ENCODE assay signal across 8 cellular contexts in genomic region chr13:77918391-77919261, GRCh38. TPM values are rescaled to one million over a fixed set of nuclear protein-coding genes. Genes with fewer than 3 reads are reported as not detected.
DNase-seq lines count a peak whose midpoint lies in the region; TF ChIP-seq lines count a peak whose summit lies in the region.

TSS of gene EDNRB (minus strand) at chr13:77918831. CDS start at chr13:77918573, 258 bp downstream.

- no peaks in the 10 kb centered on the region for H3F3A ChIP-seq in smooth muscle cell (ENCODE audit: low read depth)

- H3K4me3 Mint-ChIP-seq in chondrocyte (ENCODE audit: unreplicated experiment) = no peak within 1 kb of the TSS
- H3K4me3 Mint-ChIP-seq in immature natural killer cell = peak within 1 kb of the TSS in 3 of 5 donors; percentile 10 to 66 (median 18)

- H3K4me1 Mint-ChIP-seq in chondrocyte (ENCODE audit: low read depth) (peaks cover 6% of the 10 kb centered on the region), immature natural killer cell (no peaks in the 10 kb centered on the region)

- 3% methylated on average over 56 of the region's 61 CpGs for WGBS in smooth muscle cell (ENCODE audit: low lambda C conversion rate)

- H3K9me3 Mint-ChIP-seq in chondrocyte (ENCODE audit: low read depth) = no peaks in the 10 kb centered on the region
- no peaks in the 10 kb centered on the region for H3K9me3 Mint-ChIP-seq in immature natural killer cell

- H3K27ac Mint-ChIP-seq in chondrocyte (ENCODE audit: unreplicated experiment) = no peak within 1 kb of the TSS
- H3K27ac Mint-ChIP-seq in immature natural killer cell = no peak within 1 kb of the TSS

- peak within 1 kb of the TSS; percentile 87 for H3K9ac ChIP-seq in HUES6 (ENCODE audit: low read length)
- H3K9ac ChIP-seq in smooth muscle cell (ENCODE audit: low read depth) = no peak within 1 kb of the TSS

- H3K9me3 ChIP-seq in HUES6 (ENCODE audit: control insufficient read depth, insufficient read depth, low read depth, low read length) = no peaks in the 10 kb centered on the region
- H3K9me3 ChIP-seq in smooth muscle cell (replicated peaks; ENCODE audit: low read depth) = no peaks in the 10 kb centered on the region

- peaks cover 27% of the 10 kb centered on the region for H3K4me1 ChIP-seq in HUES6 (ENCODE audit: control insufficient read depth, insufficient read depth, low read length)
- no peaks in the 10 kb centered on the region for H3K4me1 ChIP-seq in smooth muscle cell (ENCODE audit: low read depth)

- H3K27me3 Mint-ChIP-seq in chondrocyte (ENCODE audit: low read depth) = peaks cover 5% of the 10 kb centered on the region
- H3K27me3 Mint-ChIP-seq in immature natural killer cell (ENCODE audit: low read depth in 3 of 3) = peaks cover 5 to 20% (median 7%) of the 10 kb centered on the region in 3 donors

- H3K27me3 ChIP-seq in HUES6 (ENCODE audit: control insufficient read depth, insufficient read depth, low read length) = peaks cover 7% of the 10 kb centered on the region; the same call in 1 of the 2 replicates
- H3K27me3 ChIP-seq in smooth muscle cell (ENCODE audit: low read depth) = no peaks in the 10 kb centered on the region

- no peaks in the 10 kb centered on the region for H3K79me2 ChIP-seq in smooth muscle cell (ENCODE audit: low read depth)

- DNase-seq in GM12864 (ENCODE audit: low read depth) (no peak), chondrocyte (ENCODE audit: low spot score) (peak; percentile 92), immature natural killer cell (no peak), smooth muscle cell (lab: John Stamatoyannopoulos, UW; ENCODE audit: unreplicated experiment) (peak; percentile 20), activated gamma-delta T cell treated with Interleukin-2 at 50 U/mL for 16 hours (no peak), HK-2 (ENCODE audit: unreplicated experiment) (no peak), DMS153 (lab: John Stamatoyannopoulos, UW) (no peak)

- H3K27ac ChIP-seq in HUES6 (ENCODE audit: low read depth, low read length) (peak within 1 kb of the TSS; percentile 18; the same call in 1 of the 2 replicates), smooth muscle cell (ENCODE audit: low read depth) (no peak within 1 kb of the TSS)

- H3K4me3 ChIP-seq in GM12864 (ENCODE audit: low read depth, low read length) (0 out of 2 replicates have a peak within 1 kb of the TSS, but pooled peaks have one; percentile 4), HUES6 (ENCODE audit: low read depth, low read length) (peak within 1 kb of the TSS; percentile 89), smooth muscle cell (peak within 1 kb of the TSS; percentile 68)

- peaks cover 23% of the 10 kb centered on the region for H3K36me3 ChIP-seq in HUES6 (ENCODE audit: control insufficient read depth, insufficient read depth, low read length)
- no peaks in the 10 kb centered on the region for H3K36me3 ChIP-seq in smooth muscle cell (ENCODE audit: low read depth)

- H3K36me3 Mint-ChIP-seq in chondrocyte (ENCODE audit: low read depth) (no peaks in the 10 kb centered on the region), immature natural killer cell (no peaks in the 10 kb centered on the region)

- H4K20me1 ChIP-seq in smooth muscle cell (ENCODE audit: low read depth) = no peaks in the 10 kb centered on the region

- H2AFZ ChIP-seq in smooth muscle cell (ENCODE audit: low read depth) = peak within 1 kb of the TSS; percentile 95

- TF ChIP-seq CTCF in GM12864 (IDR thresholded peaks at IDR 0.05; ENCODE audit: low read depth, low read length, missing control alignments) = no peak
- TF ChIP-seq CTCF in chondrocyte (IDR thresholded peaks at IDR 0.05) = no peak
- no peak for TF ChIP-seq CTCF in smooth muscle cell (IDR thresholded peaks at IDR 0.05; ENCODE audit: borderline replicate concordance, insufficient read depth, poor library complexity, severe bottlenecking)

- H3K4me2 ChIP-seq in smooth muscle cell = peak within 1 kb of the TSS; percentile 93

RNA-seq across cellular contexts. Expression of gene EDNRB, which starts in this region (rescaled TPM):
- 0.12 TPM in 1 of 3 replicates, not detected in the others for total RNA-seq in chondrocyte
- polyA plus RNA-seq in immature natural killer cell = not detected
- 2.9 and 4.3 TPM in 2 replicates for total RNA-seq in smooth muscle cell
- polyA plus RNA-seq in smooth muscle cell = 1.1 and 4.5 TPM in 2 replicates

Comparison
In these comparisons a context has a peak if more than half of its experiments do, and no peak if none do; other contexts are left out.
1. Peak in DNase-seq in chondrocyte; RNA of the gene not detected or under 1 TPM.
2. H3K4me3 ChIP-seq: peak in every context shown above with its lines; median percentile 89 in HUES6; 68 in smooth muscle cell; 4 in GM12864.